In the genomic region with DNA sequence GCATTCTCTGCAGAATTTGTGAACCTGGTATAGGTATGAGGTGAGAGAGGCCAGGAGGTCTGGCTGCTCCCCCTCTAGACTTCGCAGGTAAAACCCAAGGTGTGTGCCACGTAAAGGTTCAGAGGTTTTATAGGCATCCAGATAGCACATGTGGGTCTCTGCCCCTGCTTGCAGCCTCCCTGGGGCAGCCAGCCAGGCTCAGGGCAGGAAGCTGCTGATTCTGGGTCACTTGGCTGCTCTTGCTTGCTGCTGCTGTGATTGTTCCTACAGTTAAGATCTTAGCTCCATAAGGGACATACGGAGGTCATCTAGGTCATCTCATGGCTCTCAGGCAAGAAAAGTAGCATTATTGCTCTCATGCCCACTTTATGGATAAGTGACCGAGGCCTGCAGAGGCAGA, we compare ENCODE assay signal across 22 cellular contexts. TPM values are rescaled to one million over a fixed set of nuclear protein-coding genes. Genes with fewer than 3 reads are reported as not detected.
A peak's percentile ranks its signal among the peaks of the same experiment; 100 is the strongest.
DNase-seq lines count a peak whose midpoint lies in the region.
"Had no signal": no experiment of that assay in that cellular context is flagged by ENCODE, and none has a peak within 500 bp of the region (broad histone marks: within the 10 kb centered on the region; RNA-seq: fewer than 3 reads in every experiment).

No MANE protein-coding gene starts in this region.

- H3K4me3 ChIP-seq in CD8-positive, alpha-beta memory T cell (ENCODE audit: low read length) = no peak overlapping the region
- H3K4me3 ChIP-seq in ectodermal cell (ENCODE audit: insufficient read depth, low read depth, low read length) = no peak overlapping the region
- H3K4me3 ChIP-seq in skeletal muscle tissue (ENCODE audit: low read length in 3 of 3) = peak overlapping the region in 1 of 3 donors; percentile 35
- H3K4me3 ChIP-seq: ovary, SJCRH30 had no signal

- peaks cover 0 to 6% of the 10 kb centered on the region in 2 donors for H3K27me3 Mint-ChIP-seq in CD8-positive, alpha-beta memory T cell
- H3K27me3 Mint-ChIP-seq: activated CD4-positive, alpha-beta T cell treated with anti-CD3 and anti-CD28 coated beads for 36 hours; CD4-positive, CD25-positive, alpha-beta regulatory T cell had no signal

- WGBS in ectodermal cell, 2 experiments = 91 to 98% methylated on average over 4 of the region's 4 CpGs

- peaks cover 0 to 3% (median 0%) of the 10 kb centered on the region in 3 donors for H3K36me3 Mint-ChIP-seq in CD8-positive, alpha-beta memory T cell
- H3K36me3 Mint-ChIP-seq: type B pancreatic cell had no signal

- H3K27me3 ChIP-seq in CD8-positive, alpha-beta memory T cell (ENCODE audit: insufficient read depth, low read length, poor library complexity, severe bottlenecking) = no peaks in the 10 kb centered on the region
- H3K27me3 ChIP-seq in ectodermal cell (ENCODE audit: control insufficient read depth, insufficient read depth, low read length, poor library complexity, severe bottlenecking) (no peaks in the 10 kb centered on the region), layer of hippocampus (ENCODE audit: control insufficient read depth, insufficient read depth, low read length) (no peaks in the 10 kb centered on the region), skeletal muscle tissue (ENCODE audit: control insufficient read depth in 3 of 3, insufficient read depth in 3 of 3, low read length in 3 of 3) (no peaks in the 10 kb centered on the region)
- H3K27me3 ChIP-seq: ovary, SJCRH30 had no signal

- no peak overlapping the region for H3K27ac ChIP-seq in CD8-positive, alpha-beta memory T cell (ENCODE audit: low read depth, low read length)
- peak overlapping the region; percentile 94 for H3K27ac ChIP-seq in ectodermal cell (ENCODE audit: insufficient read depth, low read depth, low read length, poor library complexity, severe bottlenecking)
- peak overlapping the region; percentile 74 for H3K27ac ChIP-seq in layer of hippocampus (ENCODE audit: low read depth, low read length)
- peak overlapping the region; percentile 51 for H3K27ac ChIP-seq in skeletal muscle tissue (ENCODE audit: low read depth, low read length)
- H3K27ac ChIP-seq: SJCRH30 had no signal

- CTCF ChIA-PET in CD8-positive, alpha-beta memory T cell (lab: Charles Lee) = no interaction called here

- H3K9me3 Mint-ChIP-seq in CD8-positive, alpha-beta memory T cell = no peaks in the 10 kb centered on the region
- H3K9me3 Mint-ChIP-seq: type B pancreatic cell had no signal

- H3K9me3 ChIP-seq in CD8-positive, alpha-beta memory T cell (ENCODE audit: low read length) = no peaks in the 10 kb centered on the region
- H3K9me3 ChIP-seq in ectodermal cell (ENCODE audit: control insufficient read depth, low read length) (no peaks in the 10 kb centered on the region), skeletal muscle tissue (ENCODE audit: control insufficient read depth in 3 of 3, low read length in 3 of 3) (no peaks in the 10 kb centered on the region)
- H3K9me3 ChIP-seq: ovary, SJCRH30 had no signal

- peaks cover 11% of the 10 kb centered on the region for H3K4me1 ChIP-seq in CD8-positive, alpha-beta memory T cell (ENCODE audit: insufficient read depth, low read length)
- peaks cover 54% of the 10 kb centered on the region for H3K4me1 ChIP-seq in ectodermal cell (ENCODE audit: control insufficient read depth, insufficient read depth, low read length)
- peaks cover 91 to 96% (median 94%) of the 10 kb centered on the region in 3 donors for H3K4me1 ChIP-seq in skeletal muscle tissue (ENCODE audit: control insufficient read depth in 3 of 3, insufficient read depth in 3 of 3, low read length in 3 of 3)
- H3K4me1 ChIP-seq: SJCRH30 had no signal

- peak overlapping the region in 2 of 3 donors; percentile 33 to 66 for H3K9ac ChIP-seq in skeletal muscle tissue (ENCODE audit: low read depth in 1 of 3, low read length in 3 of 3)

- no peak for DNase-seq in CD8-positive, alpha-beta memory T cell
- no peak for DNase-seq in stimulated activated CD4-positive, alpha-beta T cell treated with anti-CD3 and anti-CD28 coated beads, Interleukin-1b, Interleukin-23, amount 100 ng/mL, for 48 hours
- DNase-seq in SW480 (ENCODE audit: low spot score) = no peak
- DNase-seq in activated gamma-delta T cell (lab: John Stamatoyannopoulos, UW) = no peak
- DNase-seq in COLO829 (ENCODE audit: low spot score) = no peak
- DNase-seq: ACHN; activated CD4-positive, alpha-beta T cell treated with anti-CD3 and anti-CD28 coated beads for 36 hours; activated naive CD4-positive, alpha-beta T cell treated with Interleukin-2 at 50 U/mL for 16 hours; CD4-positive, CD25-positive, alpha-beta regulatory T cell; DMS79; H7; MV-4-11; NCI-H2029 treated with DMSO at 0.1 percent for 48 hours; NCI-H524 treated with DMSO at 0.1 percent for 48 hours; SJCRH30; T1000 had no signal

- H3K27ac Mint-ChIP-seq in CD8-positive, alpha-beta memory T cell = peak overlapping the region in 7 of 8 donors; percentile 15 to 99 (median 88)
- H3K27ac Mint-ChIP-seq: activated CD4-positive, alpha-beta T cell treated with anti-CD3 and anti-CD28 coated beads for 36 hours; type B pancreatic cell had no signal

- H3K36me3 ChIP-seq in CD8-positive, alpha-beta memory T cell (ENCODE audit: insufficient read depth, low read length) = no peaks in the 10 kb centered on the region
- H3K36me3 ChIP-seq in ectodermal cell (ENCODE audit: control insufficient read depth, insufficient read depth, low read length) (peaks cover 3% of the 10 kb centered on the region), skeletal muscle tissue (ENCODE audit: control insufficient read depth in 3 of 3, insufficient read depth in 3 of 3, low read length in 3 of 3) (peaks cover 2 to 6% (median 6%) of the 10 kb centered on the region in 3 donors)
- H3K36me3 ChIP-seq: ovary, SJCRH30 had no signal

- H3K4me1 Mint-ChIP-seq in CD8-positive, alpha-beta memory T cell = peaks cover 12 to 68% (median 48%) of the 10 kb centered on the region in 3 donors

- POLR2A ChIA-PET in CD8-positive, alpha-beta memory T cell (lab: Charles Lee) = no interaction called here

- H3K4me3 Mint-ChIP-seq in CD8-positive, alpha-beta memory T cell = peak overlapping the region in 6 of 7 donors; percentile 32 to 79 (median 40)
- H3K4me3 Mint-ChIP-seq: activated CD4-positive, alpha-beta T cell treated with anti-CD3 and anti-CD28 coated beads for 36 hours; CD4-positive, CD25-positive, alpha-beta regulatory T cell; type B pancreatic cell had no signal

RNA-seq across cellular contexts. Expression of gene ZBTB16, which starts 30.2 kb away (rescaled TPM):
- total RNA-seq in CD8-positive, alpha-beta memory T cell = 1 to 10 TPM; 2.1 to 2.2 TPM
- polyA plus RNA-seq in CD8-positive, alpha-beta memory T cell = 71.9 TPM
- polyA plus RNA-seq in ectodermal cell (2013, experiment 1 of 4) = 30.2 TPM
- 46.1 TPM for polyA plus RNA-seq in ectodermal cell (2013, experiment 2 of 4)
- 26.6 TPM for polyA plus RNA-seq in ectodermal cell (2013, experiment 3 of 4)
- polyA plus RNA-seq in ectodermal cell (2013, experiment 4 of 4) = 30.9 TPM
- total RNA-seq in skeletal muscle tissue = 6.8 TPM
- total RNA-seq: H7, OCI-LY7, SJCRH30 had no signal
